In genomic region chr4:111027526-111027925, GRCh38 we compare ENCODE assay signal across 2 cellular contexts.
TF ChIP-seq lines count a peak whose summit lies in the region.

No MANE protein-coding gene starts in this region.

TF ChIP-seq in SK-N-SH, 30 proteins besides CTCF, POLR2A, EP300 and RAD21 (continued from another document):
- TF ChIP-seq RXRA (IDR thresholded peaks at IDR 0.05; ENCODE audit: borderline replicate concordance, low read depth): no peak
- TF ChIP-seq JUND (IDR thresholded peaks at IDR 0.05): no peak
- no peak for TF ChIP-seq SIN3A (IDR thresholded peaks at IDR 0.05; ENCODE audit: borderline replicate concordance, low read depth, low read length)

TF ChIP-seq in SK-N-SH treated with all-trans-retinoic acid at 6 μM for 48 hours, 23 proteins besides CTCF, POLR2A, EP300 and RAD21 (continued from another document):
- TF ChIP-seq SNAI2 (CRISPR knock-in tag; IDR thresholded peaks at IDR 0.05) (no peak), POU6F1 (CRISPR knock-in tag; IDR thresholded peaks at IDR 0.05; ENCODE audit: borderline replicate concordance, low read depth) (no peak), ZFP3 (CRISPR knock-in tag; IDR thresholded peaks at IDR 0.05) (no peak), ZNF565 (CRISPR knock-in tag; conservative IDR thresholded peaks at IDR 0.05; ENCODE audit: low read depth) (no peak), ISL1 (CRISPR knock-in tag; IDR thresholded peaks at IDR 0.05) (no peak), ZNF8 (CRISPR knock-in tag; IDR thresholded peaks at IDR 0.05) (no peak), TSHZ2 (CRISPR knock-in tag; IDR thresholded peaks at IDR 0.05) (no peak), TCF4 (CRISPR knock-in tag; IDR thresholded peaks at IDR 0.05; ENCODE audit: borderline replicate concordance) (no peak), GLIS3 (CRISPR knock-in tag; IDR thresholded peaks at IDR 0.05) (no peak), ARNTL (CRISPR knock-in tag; IDR thresholded peaks at IDR 0.05; ENCODE audit: borderline replicate concordance, low read depth) (no peak)
TF ChIP-seq in SK-N-SH treated with all-trans-retinoic acid at 6 μM for 48 hours: peak in this region for 0.
